2 cellular contexts compared by ENCODE assay signal in the genomic region with DNA sequence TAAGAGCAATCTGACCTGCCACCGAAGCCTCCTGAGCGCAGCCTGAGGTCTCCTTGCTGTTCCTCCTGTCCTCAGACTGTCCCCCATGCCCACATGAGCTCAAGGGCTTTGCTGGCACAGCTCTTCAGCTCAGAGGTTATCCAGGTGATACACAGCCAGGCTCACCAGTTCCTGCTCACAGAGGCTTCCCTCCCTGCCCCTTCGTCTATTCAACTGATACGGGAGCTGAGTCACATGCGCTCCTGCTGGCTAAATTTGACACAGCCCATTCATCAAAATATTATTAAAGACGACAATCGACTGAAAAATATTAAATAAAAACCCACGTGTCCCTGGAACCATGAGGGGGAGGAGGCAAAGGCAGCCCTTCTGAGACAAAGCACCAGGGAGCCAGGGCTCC.
TF ChIP-seq lines count a peak whose summit lies in the region.

No MANE protein-coding gene starts in this region.

TF ChIP-seq in SK-N-SH treated with all-trans-retinoic acid at 6 μM for 48 hours, 23 proteins besides CTCF, POLR2A, EP300 and RAD21 (continued from another document):
- no peak for TF ChIP-seq CREB5 (CRISPR knock-in tag; IDR thresholded peaks at IDR 0.05; ENCODE audit: low read depth)
- TF ChIP-seq SNAI2 (CRISPR knock-in tag; IDR thresholded peaks at IDR 0.05) = no peak
- no peak for TF ChIP-seq ZFP3 (CRISPR knock-in tag; IDR thresholded peaks at IDR 0.05)
- TF ChIP-seq OSR1 (CRISPR knock-in tag; IDR thresholded peaks at IDR 0.05) = no peak
- no peak for TF ChIP-seq ARNTL (CRISPR knock-in tag; IDR thresholded peaks at IDR 0.05; ENCODE audit: borderline replicate concordance, low read depth)
- no peak for TF ChIP-seq GLIS3 (CRISPR knock-in tag; IDR thresholded peaks at IDR 0.05)
- TF ChIP-seq CSDC2 (CRISPR knock-in tag; IDR thresholded peaks at IDR 0.05) = no peak
- no peak for TF ChIP-seq TOX (CRISPR knock-in tag; IDR thresholded peaks at IDR 0.05; ENCODE audit: borderline replicate concordance)
- TF ChIP-seq TCF4 (CRISPR knock-in tag; IDR thresholded peaks at IDR 0.05; ENCODE audit: borderline replicate concordance) = no peak
- TF ChIP-seq ZNF70 (CRISPR knock-in tag; IDR thresholded peaks at IDR 0.05) = no peak
- no peak for TF ChIP-seq BACH2 (CRISPR knock-in tag; IDR thresholded peaks at IDR 0.05; ENCODE audit: borderline replicate concordance)
- TF ChIP-seq, protein P1, sequence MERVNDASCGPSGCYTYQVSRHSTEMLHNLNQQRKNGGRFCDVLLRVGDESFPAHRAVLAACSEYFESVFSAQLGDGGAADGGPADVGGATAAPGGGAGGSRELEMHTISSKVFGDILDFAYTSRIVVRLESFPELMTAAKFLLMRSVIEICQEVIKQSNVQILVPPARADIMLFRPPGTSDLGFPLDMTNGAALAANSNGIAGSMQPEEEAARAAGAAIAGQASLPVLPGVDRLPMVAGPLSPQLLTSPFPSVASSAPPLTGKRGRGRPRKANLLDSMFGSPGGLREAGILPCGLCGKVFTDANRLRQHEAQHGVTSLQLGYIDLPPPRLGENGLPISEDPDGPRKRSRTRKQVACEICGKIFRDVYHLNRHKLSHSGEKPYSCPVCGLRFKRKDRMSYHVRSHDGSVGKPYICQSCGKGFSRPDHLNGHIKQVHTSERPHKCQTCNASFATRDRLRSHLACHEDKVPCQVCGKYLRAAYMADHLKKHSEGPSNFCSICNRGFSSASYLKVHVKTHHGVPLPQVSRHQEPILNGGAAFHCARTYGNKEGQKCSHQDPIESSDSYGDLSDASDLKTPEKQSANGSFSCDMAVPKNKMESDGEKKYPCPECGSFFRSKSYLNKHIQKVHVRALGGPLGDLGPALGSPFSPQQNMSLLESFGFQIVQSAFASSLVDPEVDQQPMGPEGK (CRISPR knock-in tag; IDR thresholded peaks at IDR 0.05; ENCODE audit: borderline replicate concordance) = no peak

TF ChIP-seq in SK-N-SH, 30 proteins besides CTCF, POLR2A, EP300 and RAD21 (continued from another document):
- no peak for TF ChIP-seq IRF3 (IDR thresholded peaks at IDR 0.05; ENCODE audit: low read depth, low read length)
- no peak for TF ChIP-seq FOXJ3 (CRISPR knock-in tag; IDR thresholded peaks at IDR 0.05)
- no peak for TF ChIP-seq TAF1 (IDR thresholded peaks at IDR 0.05; ENCODE audit: borderline replicate concordance, low read depth, low read length)
- no peak for TF ChIP-seq MEF2A (IDR thresholded peaks at IDR 0.05; ENCODE audit: borderline replicate concordance, low read depth)
- TF ChIP-seq TEAD4 (IDR thresholded peaks at IDR 0.05; ENCODE audit: borderline replicate concordance, insufficient read depth) = no peak
- TF ChIP-seq, protein P2, sequence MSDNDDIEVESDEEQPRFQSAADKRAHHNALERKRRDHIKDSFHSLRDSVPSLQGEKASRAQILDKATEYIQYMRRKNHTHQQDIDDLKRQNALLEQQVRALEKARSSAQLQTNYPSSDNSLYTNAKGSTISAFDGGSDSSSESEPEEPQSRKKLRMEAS (IDR thresholded peaks at IDR 0.05; ENCODE audit: low read depth) = no peak
- no peak for TF ChIP-seq USF2 (IDR thresholded peaks at IDR 0.05; ENCODE audit: borderline replicate concordance, low read depth, low read length)
- no peak for TF ChIP-seq EZH2phosphoT487 (IDR thresholded peaks at IDR 0.05; ENCODE audit: borderline replicate concordance, low read depth)
- no peak for TF ChIP-seq FOSL2 (IDR thresholded peaks at IDR 0.05; ENCODE audit: borderline replicate concordance, low read depth)
- no peak for TF ChIP-seq GABPA (IDR thresholded peaks at IDR 0.05; ENCODE audit: low read depth)
- TF ChIP-seq REST (IDR thresholded peaks at IDR 0.05; ENCODE audit: low read depth, low read length) = no peak
- TF ChIP-seq SMC3 (IDR thresholded peaks at IDR 0.05; ENCODE audit: low read depth, low read length) = no peak
- TF ChIP-seq, protein P3, sequence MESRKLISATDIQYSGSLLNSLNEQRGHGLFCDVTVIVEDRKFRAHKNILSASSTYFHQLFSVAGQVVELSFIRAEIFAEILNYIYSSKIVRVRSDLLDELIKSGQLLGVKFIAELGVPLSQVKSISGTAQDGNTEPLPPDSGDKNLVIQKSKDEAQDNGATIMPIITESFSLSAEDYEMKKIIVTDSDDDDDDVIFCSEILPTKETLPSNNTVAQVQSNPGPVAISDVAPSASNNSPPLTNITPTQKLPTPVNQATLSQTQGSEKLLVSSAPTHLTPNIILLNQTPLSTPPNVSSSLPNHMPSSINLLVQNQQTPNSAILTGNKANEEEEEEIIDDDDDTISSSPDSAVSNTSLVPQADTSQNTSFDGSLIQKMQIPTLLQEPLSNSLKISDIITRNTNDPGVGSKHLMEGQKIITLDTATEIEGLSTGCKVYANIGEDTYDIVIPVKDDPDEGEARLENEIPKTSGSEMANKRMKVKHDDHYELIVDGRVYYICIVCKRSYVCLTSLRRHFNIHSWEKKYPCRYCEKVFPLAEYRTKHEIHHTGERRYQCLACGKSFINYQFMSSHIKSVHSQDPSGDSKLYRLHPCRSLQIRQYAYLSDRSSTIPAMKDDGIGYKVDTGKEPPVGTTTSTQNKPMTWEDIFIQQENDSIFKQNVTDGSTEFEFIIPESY (IDR thresholded peaks at IDR 0.05; ENCODE audit: borderline replicate concordance, low read depth) = no peak
- TF ChIP-seq RCOR1 (IDR thresholded peaks at IDR 0.05; ENCODE audit: low read length) = no peak
- no peak for TF ChIP-seq GATA2 (CRISPR knock-in tag; IDR thresholded peaks at IDR 0.05)
- no peak for TF ChIP-seq ELF1 (IDR thresholded peaks at IDR 0.05)
TF ChIP-seq in SK-N-SH: peak in this region for 0.
